In the genomic region with DNA sequence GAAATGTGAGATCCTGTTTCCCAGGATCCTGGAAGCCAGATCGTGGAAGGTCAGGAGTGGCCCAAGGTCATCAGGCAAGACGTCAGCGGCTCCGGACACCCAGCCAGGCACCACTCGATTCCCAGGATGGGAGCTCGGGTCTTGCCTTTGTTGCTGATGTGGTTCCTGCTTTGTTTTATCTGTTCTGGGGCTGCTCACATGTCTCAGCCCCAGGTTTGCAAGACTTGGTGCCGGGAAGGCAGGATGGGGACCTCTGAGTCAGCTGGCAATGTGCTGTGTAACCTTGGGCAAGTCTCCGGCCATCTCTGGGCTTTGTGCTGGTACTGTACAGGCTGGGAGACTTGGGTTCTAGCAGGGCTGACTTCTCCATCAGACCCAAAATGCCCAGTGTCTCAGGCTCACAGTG, we compare ENCODE assay signal across 9 cellular contexts. TPM values are rescaled to one million over a fixed set of nuclear protein-coding genes. Genes with fewer than 3 reads are reported as not detected.
A peak's percentile ranks its signal among the peaks of the same experiment; 100 is the strongest.
DNase-seq lines count a peak whose midpoint lies in the region; ATAC-seq and TF ChIP-seq lines count a peak whose summit lies in the region.
"Had no signal": no experiment of that assay in that cellular context is flagged by ENCODE, and none has a peak within 500 bp of the region (broad histone marks: within the 10 kb centered on the region; RNA-seq: fewer than 3 reads in every experiment).

No MANE protein-coding gene starts in this region.

- H3K9me3 Mint-ChIP-seq in CD14-positive monocyte (no peaks in the 10 kb centered on the region), naive B cell (no peaks in the 10 kb centered on the region)
- H3K9me3 Mint-ChIP-seq in activated naive CD8-positive, alpha-beta T cell (ENCODE audit: low read depth), result no peaks in the 10 kb centered on the region

- peaks cover 61% of the 10 kb centered on the region for H3K4me1 Mint-ChIP-seq in CD14-positive monocyte
- H3K4me1 Mint-ChIP-seq in activated naive CD8-positive, alpha-beta T cell (ENCODE audit: low read depth), result peaks cover 55% of the 10 kb centered on the region
- H3K4me1 Mint-ChIP-seq in naive B cell, result peaks cover 46 to 78% (median 69%) of the 10 kb centered on the region in 3 donors

- H3K27ac Mint-ChIP-seq in CD14-positive monocyte, result peak overlapping the region; percentile 79 to 99 (median 96)
- H3K27ac Mint-ChIP-seq in activated naive CD8-positive, alpha-beta T cell, result peak overlapping the region; percentile 97
- peak overlapping the region in 5 of 6 donors; percentile 95 to 100 (median 98) for H3K27ac Mint-ChIP-seq in naive B cell

- peaks cover 8 to 13% of the 10 kb centered on the region in 2 donors for H3K36me3 Mint-ChIP-seq in CD14-positive monocyte
- peaks cover 3% of the 10 kb centered on the region for H3K36me3 Mint-ChIP-seq in activated naive CD8-positive, alpha-beta T cell
- peaks cover 4 to 6% of the 10 kb centered on the region in 2 donors for H3K36me3 Mint-ChIP-seq in naive B cell

- no peak for TF ChIP-seq POLR2A in NB4 (IDR thresholded peaks at IDR 0.05; ENCODE audit: extremely low read depth, insufficient read length)

- H3K4me3 ChIP-seq in NB4 (ENCODE audit: low read depth, low read length), result no peak overlapping the region

- DNase-seq in CD14-positive monocyte (ENCODE audit: low spot score) (no peak), NB4 (ENCODE audit: low read depth) (peak; percentile 44), naive B cell (no peak), ACHN (no peak), DMS114 treated with DMSO at 0.1 percent for 48 hours (lab: John Stamatoyannopoulos, UW; ENCODE audit: unreplicated experiment) (no peak)
- DNase-seq: NCI-H2081 treated with DMSO at 0.1 percent for 48 hours had no signal

- H3K27me3 Mint-ChIP-seq in CD14-positive monocyte (ENCODE audit: low read depth in 3 of 3), result peaks cover 1 to 3% (median 2%) of the 10 kb centered on the region in 3 donors
- H3K27me3 Mint-ChIP-seq in activated naive CD8-positive, alpha-beta T cell, result no peaks in the 10 kb centered on the region
- H3K27me3 Mint-ChIP-seq in naive B cell, result no peaks in the 10 kb centered on the region

- TF ChIP-seq CTCF in CD14-positive monocyte (IDR thresholded peaks at IDR 0.05), result no peak
- TF ChIP-seq CTCF in NB4 (IDR thresholded peaks at IDR 0.05; ENCODE audit: low read depth, low read length), result no peak

- in situ Hi-C loops in ACHN (cut with HindIII; ENCODE audit: low pct_ligation_motif_present, low pct_unique_long_range_greater_than_20kb, low sequenced_read_pairs), result no loop called here

- H3K4me3 Mint-ChIP-seq in CD14-positive monocyte, result peak overlapping the region in 1 of 2 donors; percentile 27
- peak overlapping the region; percentile 97 for H3K4me3 Mint-ChIP-seq in activated naive CD8-positive, alpha-beta T cell
- H3K4me3 Mint-ChIP-seq in naive B cell, result peak overlapping the region; percentile 63 to 98 (median 93)

- intact Hi-C loops in CD14-positive monocyte (cut with micrococcal nuclease), result loop anchor here in 1 of 2 donors (2.0 kb wide), 1 partner anchor 15 kb away; no protein-coding TSS in a partner anchor

- ATAC-seq in naive B cell (ENCODE audit: low read depth in 2 of 2), result no peak
- no peak for ATAC-seq in GM19035 (IDR thresholded peaks at IDR 0.05; ENCODE audit: unreplicated experiment)
- ATAC-seq in GM21576 (IDR thresholded peaks at IDR 0.05; ENCODE audit: unreplicated experiment), result no peak

RNA-seq across cellular contexts. Expression of a gene that starts 1.4 kb away (rescaled TPM):
- polyA plus RNA-seq in CD14-positive monocyte (10 to 100 TPM; 11.4 to 13.4 TPM), naive B cell (ENCODE audit: low read depth in 6 of 6) (10 to 100 TPM; 10.1 to 52.1 (median 25.2) TPM)

RNA-seq across cellular contexts. Expression of a gene that starts 30.6 kb away (rescaled TPM):
- polyA plus RNA-seq in CD14-positive monocyte (10 to 100 TPM; 27.5 to 28.3 TPM), naive B cell (ENCODE audit: low read depth in 6 of 6) (10 to 100 TPM; 22.4 to 44.0 (median 26.0) TPM)

RNA-seq across cellular contexts. Expression of a gene that starts 45.0 kb away (rescaled TPM):
- polyA plus RNA-seq in CD14-positive monocyte (not detected), naive B cell (ENCODE audit: low read depth in 6 of 6) (not detected)
